In the genomic region with DNA sequence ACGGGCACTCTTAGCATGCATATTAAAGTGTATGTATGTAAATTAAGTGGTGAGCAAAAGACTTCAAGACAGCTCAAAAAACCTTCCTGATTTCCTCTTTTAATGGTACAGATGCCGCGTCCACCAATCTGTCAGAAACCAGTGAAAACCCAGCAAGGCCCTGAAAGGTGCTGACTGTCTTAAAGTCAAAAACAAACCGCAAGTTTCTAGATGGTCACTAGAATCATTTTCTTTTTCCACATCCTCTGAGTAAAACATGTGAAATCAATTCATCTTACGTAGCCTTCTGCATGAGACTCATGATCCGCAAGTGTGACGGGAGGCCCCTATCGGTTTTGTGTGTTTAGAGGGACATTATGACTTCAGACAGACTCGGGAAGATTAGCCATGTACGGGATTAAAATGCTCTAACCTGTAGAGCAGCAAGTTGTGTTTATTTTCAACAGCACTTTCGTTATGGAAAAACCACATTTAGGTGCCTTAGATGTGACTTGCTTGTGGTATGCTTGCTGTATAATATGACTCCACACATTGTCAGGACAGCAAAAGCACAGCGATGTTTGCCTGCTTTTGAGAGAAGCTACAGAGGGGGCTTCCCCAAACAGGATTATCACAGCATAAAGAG, we compare ENCODE assay signal across 10 cellular contexts.
DNase-seq lines count a peak whose midpoint lies in the region; ATAC-seq, FAIRE-seq and TF ChIP-seq lines count a peak whose summit lies in the region.
"Had no signal": no experiment of that assay in that cellular context is flagged by ENCODE, and none has a peak within 500 bp of the region (broad histone marks: within the 10 kb centered on the region; RNA-seq: fewer than 3 reads in every experiment).

No MANE protein-coding gene starts in this region.

- H3K36me3 Mint-ChIP-seq in activated CD8-positive, alpha-beta memory T cell treated with anti-CD3 and anti-CD28 coated beads, Interleukin-2, amount 10 ng/mL, durations not matched to agents 7 days and 5 days: peaks cover 19% of the 10 kb centered on the region
- H3K36me3 Mint-ChIP-seq in natural killer cell: peaks cover 8% of the 10 kb centered on the region

- peak; percentile 67 for ATAC-seq in activated CD8-positive, alpha-beta memory T cell treated with anti-CD3 and anti-CD28 coated beads, Interleukin-2, amount 10 ng/mL, durations not matched to agents 7 days and 5 days
- ATAC-seq in GM21717 (IDR thresholded peaks at IDR 0.05; ENCODE audit: unreplicated experiment) (peak; percentile 96), HG03457 (IDR thresholded peaks at IDR 0.05; ENCODE audit: unreplicated experiment) (peak; percentile 91), natural killer cell (peak in 2 of 3 donors; percentile 57)

- peak overlapping the region; percentile 67 for H3K27ac Mint-ChIP-seq in activated CD8-positive, alpha-beta memory T cell treated with anti-CD3 and anti-CD28 coated beads, Interleukin-2, amount 10 ng/mL, durations not matched to agents 7 days and 5 days
- peak overlapping the region; percentile 64 to 72 for H3K27ac Mint-ChIP-seq in natural killer cell

- no peaks in the 10 kb centered on the region for H3K27me3 Mint-ChIP-seq in activated CD8-positive, alpha-beta memory T cell treated with anti-CD3 and anti-CD28 coated beads, Interleukin-2, amount 10 ng/mL, durations not matched to agents 7 days and 5 days
- H3K27me3 Mint-ChIP-seq in natural killer cell (ENCODE audit: low read depth in 2 of 2): no peaks in the 10 kb centered on the region

- H3K4me3 Mint-ChIP-seq in activated CD8-positive, alpha-beta memory T cell treated with anti-CD3 and anti-CD28 coated beads, Interleukin-2, amount 10 ng/mL, durations not matched to agents 7 days and 5 days: no peak overlapping the region
- no peak overlapping the region for H3K4me3 Mint-ChIP-seq in natural killer cell

- intact Hi-C loops in natural killer cell (cut with micrococcal nuclease): no loop called here

- no peak for TF ChIP-seq CTCF in natural killer cell (IDR thresholded peaks at IDR 0.05)

- H3K4me1 Mint-ChIP-seq in activated CD8-positive, alpha-beta memory T cell treated with anti-CD3 and anti-CD28 coated beads, Interleukin-2, amount 10 ng/mL, durations not matched to agents 7 days and 5 days: peaks cover 14% of the 10 kb centered on the region
- H3K4me1 Mint-ChIP-seq in natural killer cell: peaks cover 31 to 36% of the 10 kb centered on the region in 2 donors

- CTCF ChIA-PET in activated CD8-positive, alpha-beta memory T cell treated with anti-CD3 and anti-CD28 coated beads, Interleukin-2, amount 10 ng/mL, durations not matched to agents 7 days and 5 days (lab: Charles Lee): no interaction called here

- no peak for FAIRE-seq in HTR-8/SVneo (lab: Jason Lieb, UNC)
- FAIRE-seq: H54 had no signal

- H3K9me3 Mint-ChIP-seq in activated CD8-positive, alpha-beta memory T cell treated with anti-CD3 and anti-CD28 coated beads, Interleukin-2, amount 10 ng/mL, durations not matched to agents 7 days and 5 days (ENCODE audit: low read depth): no peaks in the 10 kb centered on the region
- no peaks in the 10 kb centered on the region for H3K9me3 Mint-ChIP-seq in natural killer cell

- no peak for DNase-seq in activated CD8-positive, alpha-beta memory T cell treated with anti-CD3 and anti-CD28 coated beads, Interleukin-2, amount 10 ng/mL, durations not matched to agents 7 days and 5 days
- DNase-seq in activated CD8-positive, alpha-beta memory T cell treated with anti-CD3 and anti-CD28 coated beads, Interleukin-2, amount 50 U/mL, for 48 hours: no peak
- no peak for DNase-seq in natural killer cell
- DNase-seq in HTR-8/SVneo (ENCODE audit: insufficient read length, low spot score): no peak
- DNase-seq in NOMO-1 (lab: John Stamatoyannopoulos, UW; ENCODE audit: unreplicated experiment in 2 of 2): no peak
- DNase-seq in hepatic stellate cell (ENCODE audit: low spot score): no peak
- DNase-seq: NCI-H446 treated with DMSO at 0.1 percent for 48 hours had no signal
